Comparison of ENCODE assay signal across 1 cellular context in genomic region chr19:7004313-7004931, GRCh38.
TF ChIP-seq lines count a peak whose summit lies in the region.

No MANE protein-coding gene starts in this region.

TF ChIP-seq in HepG2, 621 proteins besides CTCF, POLR2A, EP300 and RAD21:
- TF ChIP-seq E2F5 (CRISPR knock-in tag; conservative IDR thresholded peaks at IDR 0.05) (no peak), SMC3 (IDR thresholded peaks at IDR 0.05; ENCODE audit: low read length) (peak; percentile 25; the same call in 1 of the 2 replicates), STAG1 (CRISPR knock-in tag; IDR thresholded peaks at IDR 0.05) (peak; percentile 56), ARID4A (CRISPR knock-in tag; IDR thresholded peaks at IDR 0.05; ENCODE audit: borderline replicate concordance) (no peak)
